22 cellular contexts compared by ENCODE assay signal in the genomic region with DNA sequence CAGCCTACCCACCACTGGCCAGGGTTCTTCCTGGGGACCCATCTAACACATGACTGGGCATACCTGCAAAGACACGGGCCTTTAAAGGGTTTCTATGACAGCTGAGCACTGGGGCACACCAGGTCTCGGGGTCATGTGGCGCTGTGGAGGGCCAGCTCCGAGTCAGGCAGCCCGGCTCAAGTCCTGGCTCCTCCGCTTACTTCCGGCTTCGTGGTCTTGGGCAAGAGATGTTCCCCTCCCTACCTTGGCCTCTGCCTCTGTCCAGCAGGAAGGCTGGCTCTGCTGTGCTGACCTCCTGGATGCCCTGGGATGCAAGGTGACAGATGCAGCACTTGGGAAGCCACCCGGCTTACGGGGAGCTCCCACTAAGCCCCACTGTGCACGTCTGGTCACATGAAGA. TPM values are rescaled to one million over a fixed set of nuclear protein-coding genes. Genes with fewer than 3 reads are reported as not detected.
DNase-seq lines count a peak whose midpoint lies in the region; ATAC-seq and TF ChIP-seq lines count a peak whose summit lies in the region.
"Had no signal": no experiment of that assay in that cellular context is flagged by ENCODE, and none has a peak within 500 bp of the region (broad histone marks: within the 10 kb centered on the region; RNA-seq: fewer than 3 reads in every experiment).

No MANE protein-coding gene starts in this region.

- peak; percentile 9 for DNase-seq in activated naive CD8-positive, alpha-beta T cell treated with anti-CD3 and anti-CD28 coated beads, Interleukin-2, amount 10 ng/mL, durations not matched to agents 7 days and 5 days
- no peak for DNase-seq in activated naive CD8-positive, alpha-beta T cell treated with anti-CD3 and anti-CD28 coated beads, Interleukin-2, amount 50 U/mL, for 24 hours
- DNase-seq in WTC11 (ENCODE audit: low spot score), result peak; percentile 6
- DNase-seq in right lobe of liver, result peak in 2 of 3 donors; percentile 29 to 32
- peak; percentile 26 to 60 for DNase-seq in tibial artery
- DNase-seq in NCI-H2227 (lab: John Stamatoyannopoulos, UW; ENCODE audit: unreplicated experiment), result no peak
- DNase-seq in putamen (ENCODE audit: low spot score), result no peak
- DNase-seq in activated CD8-positive, alpha-beta memory T cell treated with anti-CD3 and anti-CD28 coated beads, Interleukin-2, amount 50 U/mL, for 48 hours, result no peak
- DNase-seq: activated CD4-positive, alpha-beta memory T cell treated with anti-CD3 and anti-CD28 coated beads, Interleukin-2, amount 10 ng/mL, durations not matched to agents 7 days and 5 days; activated T-cell treated with anti-CD3 and anti-CD28 coated beads, Interleukin-2, amount 50 U/mL, for 24 hours; KBM-7; midbrain; NCI-H69; stimulated activated CD4-positive, alpha-beta T cell treated with anti-CD3 and anti-CD28 coated beads, Interleukin-12 subunit alpha, Interleukin-12 subunit beta, amount 100 ng/mL, for 4 hours; stimulated activated naive CD8-positive, alpha-beta T cell treated with anti-CD3 and anti-CD28 coated beads, Interleukin-15, amount 100 ng/mL, for 72 hours had no signal

- H3K4me3 ChIP-seq in right lobe of liver (no peak overlapping the region), tibial artery (no peak overlapping the region)
- H3K4me3 ChIP-seq: cardiac muscle cell, heart left ventricle, transverse colon had no signal

- H3K9me3 Mint-ChIP-seq in activated naive CD8-positive, alpha-beta T cell treated with anti-CD3 and anti-CD28 coated beads, Interleukin-2, amount 10 ng/mL, durations not matched to agents 7 days and 5 days, result no peaks in the 10 kb centered on the region
- H3K9me3 Mint-ChIP-seq in activated naive CD8-positive, alpha-beta T cell treated with anti-CD3 and anti-CD28 coated beads, Interleukin-2, amount 50 U/mL, for 24 hours, result no peaks in the 10 kb centered on the region
- peaks cover 6% of the 10 kb centered on the region for H3K9me3 Mint-ChIP-seq in WTC11
- H3K9me3 Mint-ChIP-seq: activated CD4-positive, alpha-beta memory T cell treated with anti-CD3 and anti-CD28 coated beads, Interleukin-2, amount 10 ng/mL, durations not matched to agents 7 days and 5 days; dendritic cell treated with granulocyte-macrophage colony-stimulating factor and Interleukin-4, amounts not matched to agents 40 ng/mL and 50 ng/mL, for 4 days had no signal

- no peak for TF ChIP-seq POLR2A in right lobe of liver (IDR thresholded peaks at IDR 0.05)

- H3K36me3 Mint-ChIP-seq in activated naive CD8-positive, alpha-beta T cell treated with anti-CD3 and anti-CD28 coated beads, Interleukin-2, amount 10 ng/mL, durations not matched to agents 7 days and 5 days, result no peaks in the 10 kb centered on the region
- H3K36me3 Mint-ChIP-seq in activated naive CD8-positive, alpha-beta T cell treated with anti-CD3 and anti-CD28 coated beads, Interleukin-2, amount 50 U/mL, for 24 hours (ENCODE audit: low read depth), result no peaks in the 10 kb centered on the region
- no peaks in the 10 kb centered on the region for H3K36me3 Mint-ChIP-seq in WTC11

- no peak overlapping the region for H3K27ac Mint-ChIP-seq in activated naive CD8-positive, alpha-beta T cell treated with anti-CD3 and anti-CD28 coated beads, Interleukin-2, amount 10 ng/mL, durations not matched to agents 7 days and 5 days
- no peak overlapping the region for H3K27ac Mint-ChIP-seq in activated naive CD8-positive, alpha-beta T cell treated with anti-CD3 and anti-CD28 coated beads, Interleukin-2, amount 50 U/mL, for 24 hours
- no peak overlapping the region for H3K27ac Mint-ChIP-seq in WTC11
- H3K27ac Mint-ChIP-seq: activated CD4-positive, alpha-beta memory T cell treated with anti-CD3 and anti-CD28 coated beads, Interleukin-2, amount 10 ng/mL, durations not matched to agents 7 days and 5 days; activated T-cell treated with anti-CD3 and anti-CD28 coated beads, Interleukin-2, amount 50 U/mL, for 24 hours; dendritic cell treated with granulocyte-macrophage colony-stimulating factor and Interleukin-4, amounts not matched to agents 40 ng/mL and 50 ng/mL, for 4 days; nephron had no signal

- WGBS in right lobe of liver (ENCODE audit: insufficient coverage, low coverage, low lambda C conversion rate, missing lambda C conversion rate), result no CpG with 5 or more reads among the region's 11 CpGs

- H3K27me3 ChIP-seq in right lobe of liver (no peaks in the 10 kb centered on the region), tibial artery (peaks cover 0 to 49% of the 10 kb centered on the region in 2 donors)
- H3K27me3 ChIP-seq: cardiac muscle cell, heart left ventricle, transverse colon had no signal

- no peak overlapping the region for H3K4me3 Mint-ChIP-seq in activated naive CD8-positive, alpha-beta T cell treated with anti-CD3 and anti-CD28 coated beads, Interleukin-2, amount 10 ng/mL, durations not matched to agents 7 days and 5 days
- no peak overlapping the region for H3K4me3 Mint-ChIP-seq in activated naive CD8-positive, alpha-beta T cell treated with anti-CD3 and anti-CD28 coated beads, Interleukin-2, amount 50 U/mL, for 24 hours
- no peak overlapping the region for H3K4me3 Mint-ChIP-seq in WTC11
- H3K4me3 Mint-ChIP-seq: activated CD4-positive, alpha-beta memory T cell treated with anti-CD3 and anti-CD28 coated beads, Interleukin-2, amount 10 ng/mL, durations not matched to agents 7 days and 5 days; activated T-cell treated with anti-CD3 and anti-CD28 coated beads, Interleukin-2, amount 50 U/mL, for 24 hours; dendritic cell treated with granulocyte-macrophage colony-stimulating factor and Interleukin-4, amounts not matched to agents 40 ng/mL and 50 ng/mL, for 4 days; nephron; stimulated activated naive CD8-positive, alpha-beta T cell treated with anti-CD3 and anti-CD28 coated beads, Interleukin-15, amount 100 ng/mL, for 72 hours had no signal

- H3K9me3 ChIP-seq in right lobe of liver, result no peaks in the 10 kb centered on the region
- peaks cover 0 to 7% (median 0%) of the 10 kb centered on the region in 3 donors for H3K9me3 ChIP-seq in tibial artery
- H3K9me3 ChIP-seq: transverse colon had no signal

- H3K27ac ChIP-seq in right lobe of liver, result no peak overlapping the region
- no peak overlapping the region for H3K27ac ChIP-seq in tibial artery
- H3K27ac ChIP-seq: cardiac muscle cell, RWPE1, transverse colon had no signal

- H3K36me3 ChIP-seq in right lobe of liver (no peaks in the 10 kb centered on the region), tibial artery (no peaks in the 10 kb centered on the region)
- H3K36me3 ChIP-seq: cardiac muscle cell, transverse colon had no signal

- intact Hi-C loops in right lobe of liver (cut with DNase I) (no loop called here), tibial artery (cut with DNase I; ENCODE audit: low total_unique reads) (no loop called here)

- CTCF ChIA-PET in WTC11 (lab: Charles Lee), result interaction anchor here (0.5 to 3.0 kb wide), 13 partner anchors 8 to 300 kb away, joined by 3 to 18 read pairs (median 5); no protein-coding TSS in a partner anchor

- POLR2A ChIA-PET in activated naive CD8-positive, alpha-beta T cell treated with anti-CD3 and anti-CD28 coated beads, Interleukin-2, amount 10 ng/mL, durations not matched to agents 7 days and 5 days (lab: Charles Lee), result no interaction called here
- POLR2A ChIA-PET in WTC11 (lab: Charles Lee), result no interaction called here

- no peaks in the 10 kb centered on the region for H3K27me3 Mint-ChIP-seq in activated naive CD8-positive, alpha-beta T cell treated with anti-CD3 and anti-CD28 coated beads, Interleukin-2, amount 10 ng/mL, durations not matched to agents 7 days and 5 days
- peaks cover 8% of the 10 kb centered on the region for H3K27me3 Mint-ChIP-seq in activated naive CD8-positive, alpha-beta T cell treated with anti-CD3 and anti-CD28 coated beads, Interleukin-2, amount 50 U/mL, for 24 hours
- peaks cover 5% of the 10 kb centered on the region for H3K27me3 Mint-ChIP-seq in WTC11 (ENCODE audit: low read depth)
- H3K27me3 Mint-ChIP-seq: dendritic cell treated with granulocyte-macrophage colony-stimulating factor and Interleukin-4, amounts not matched to agents 40 ng/mL and 50 ng/mL, for 4 days; stimulated activated naive CD8-positive, alpha-beta T cell treated with anti-CD3 and anti-CD28 coated beads, Interleukin-15, amount 100 ng/mL, for 72 hours had no signal

- no peak for ATAC-seq in activated naive CD8-positive, alpha-beta T cell treated with anti-CD3 and anti-CD28 coated beads, Interleukin-2, amount 10 ng/mL, durations not matched to agents 7 days and 5 days (ENCODE audit: low read depth)
- no peak for ATAC-seq in activated naive CD8-positive, alpha-beta T cell treated with anti-CD3 and anti-CD28 coated beads, Interleukin-2, amount 50 U/mL, for 24 hours
- ATAC-seq in WTC11, result no peak
- no peak for ATAC-seq in right lobe of liver
- ATAC-seq: left colon; stimulated activated naive CD8-positive, alpha-beta T cell treated with anti-CD3 and anti-CD28 coated beads, Interleukin-15, amount 100 ng/mL, for 72 hours had no signal

- TF ChIP-seq CTCF in WTC11 (IDR thresholded peaks at IDR 0.05) (no peak), right lobe of liver (IDR thresholded peaks at IDR 0.05) (no peak), tibial artery (IDR thresholded peaks at IDR 0.05) (no peak)

- H3K4me1 Mint-ChIP-seq in activated naive CD8-positive, alpha-beta T cell treated with anti-CD3 and anti-CD28 coated beads, Interleukin-2, amount 10 ng/mL, durations not matched to agents 7 days and 5 days, result no peaks in the 10 kb centered on the region
- peaks cover 3% of the 10 kb centered on the region for H3K4me1 Mint-ChIP-seq in activated naive CD8-positive, alpha-beta T cell treated with anti-CD3 and anti-CD28 coated beads, Interleukin-2, amount 50 U/mL, for 24 hours
- 0 out of 2 replicates have a peak, but pooled peaks cover 3% of the 10 kb centered on the region for H3K4me1 Mint-ChIP-seq in WTC11
- H3K4me1 Mint-ChIP-seq: activated CD4-positive, alpha-beta memory T cell treated with anti-CD3 and anti-CD28 coated beads, Interleukin-2, amount 10 ng/mL, durations not matched to agents 7 days and 5 days; stimulated activated naive CD8-positive, alpha-beta T cell treated with anti-CD3 and anti-CD28 coated beads, Interleukin-15, amount 100 ng/mL, for 72 hours had no signal

- H3K4me1 ChIP-seq in right lobe of liver, result peaks cover 0 to 3% (median 0%) of the 10 kb centered on the region in 4 donors
- H3K4me1 ChIP-seq in tibial artery, result peaks cover 0 to 12% (median 7%) of the 10 kb centered on the region in 4 donors

TF ChIP-seq in WTC11, 78 proteins besides CTCF, POLR2A, EP300 and RAD21 (continues in another document):
- no peak for TF ChIP-seq ZBTB21 (CRISPR knock-in tag; IDR thresholded peaks at IDR 0.05; ENCODE audit: borderline replicate concordance)
- TF ChIP-seq, protein P1, sequence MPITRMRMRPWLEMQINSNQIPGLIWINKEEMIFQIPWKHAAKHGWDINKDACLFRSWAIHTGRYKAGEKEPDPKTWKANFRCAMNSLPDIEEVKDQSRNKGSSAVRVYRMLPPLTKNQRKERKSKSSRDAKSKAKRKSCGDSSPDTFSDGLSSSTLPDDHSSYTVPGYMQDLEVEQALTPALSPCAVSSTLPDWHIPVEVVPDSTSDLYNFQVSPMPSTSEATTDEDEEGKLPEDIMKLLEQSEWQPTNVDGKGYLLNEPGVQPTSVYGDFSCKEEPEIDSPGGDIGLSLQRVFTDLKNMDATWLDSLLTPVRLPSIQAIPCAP (CRISPR knock-in tag; IDR thresholded peaks at IDR 0.05), result no peak
- TF ChIP-seq ATF1 (CRISPR knock-in tag; IDR thresholded peaks at IDR 0.05), result no peak

RNA-seq across cellular contexts. Expression of a gene that starts 37.6 kb away (rescaled TPM):
- not detected for total RNA-seq in activated naive CD8-positive, alpha-beta T cell treated with anti-CD3 and anti-CD28 coated beads, Interleukin-2, amount 10 ng/mL, durations not matched to agents 7 days and 5 days
- total RNA-seq in WTC11 (2021) (2.3 to 5.5 TPM (median 4.8 TPM) in 3 replicates), right lobe of liver (1 to 10 TPM in 3 of 6 experiments, under 1 TPM in 3; 0.32 to 1.6 (median 1.0) TPM)
- total RNA-seq: activated CD4-positive, alpha-beta memory T cell treated with anti-CD3 and anti-CD28 coated beads, Interleukin-2, amount 10 ng/mL, durations not matched to agents 7 days and 5 days had no signal

Comparison
In these comparisons a context has a peak if more than half of its experiments do, and no peak if none do; other contexts are left out.
1. DNase-seq: peak in activated naive CD8-positive, alpha-beta T cell treated with anti-CD3 and anti-CD28 coated beads, Interleukin-2, amount 10 ng/mL, durations not matched to agents 7 days and 5 days (single experiment), WTC11 (single experiment), right lobe of liver (2 of 3) and tibial artery (2 of 2); none in activated naive CD8-positive, alpha-beta T cell treated with anti-CD3 and anti-CD28 coated beads, Interleukin-2, amount 50 U/mL, for 24 hours (single experiment), NCI-H2227 (single experiment), putamen (single experiment) and activated CD8-positive, alpha-beta memory T cell treated with anti-CD3 and anti-CD28 coated beads, Interleukin-2, amount 50 U/mL, for 48 hours (single experiment).